ENCODE assay signal across 26 cellular contexts in the genomic region with DNA sequence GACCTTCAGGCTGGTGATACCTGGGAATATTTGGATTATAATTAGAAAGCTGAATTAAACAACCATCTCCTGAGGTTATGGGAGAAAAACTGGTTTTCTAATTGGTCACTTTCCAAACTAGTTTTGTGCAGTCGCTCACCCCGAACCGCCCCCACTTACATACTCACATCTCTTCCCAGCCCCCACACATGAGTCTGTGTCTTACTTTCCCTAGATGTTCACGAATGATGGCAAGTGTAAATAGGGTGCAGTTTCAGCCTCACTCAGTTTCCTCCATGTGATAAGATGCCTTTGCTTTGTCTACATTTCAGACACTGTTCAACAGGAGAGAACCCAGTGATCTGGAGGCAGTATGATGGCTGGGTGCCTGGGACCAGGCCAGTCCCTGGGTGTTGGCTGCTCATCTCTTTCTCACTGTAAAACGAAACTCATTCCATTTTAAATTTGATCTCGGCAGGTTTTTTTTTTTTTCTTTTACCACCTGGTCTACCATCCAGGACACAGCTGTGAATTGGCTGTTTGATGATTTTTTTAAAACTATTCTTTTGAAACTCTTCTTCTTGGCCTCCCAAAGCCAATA.
"Had no signal": no experiment of that assay in that cellular context is flagged by ENCODE, and none has a peak within 500 bp of the region (broad histone marks: within the 10 kb centered on the region; RNA-seq: fewer than 3 reads in every experiment).

No MANE protein-coding gene starts in this region.

- H3K9me3 ChIP-seq: body of pancreas, left lung, ovary, psoas muscle had no signal

- H3K4me3 Mint-ChIP-seq: activated CD4-positive, alpha-beta T cell treated with anti-CD3 and anti-CD28 coated beads, Interleukin-2, amount 10 ng/mL, durations not matched to agents 7 days and 5 days; activated CD8-positive, alpha-beta memory T cell treated with anti-CD3 and anti-CD28 coated beads, Interleukin-2, amount 10 ng/mL, durations not matched to agents 7 days and 5 days; activated CD8-positive, alpha-beta T cell treated with anti-CD3 and anti-CD28 coated beads for 36 hours; activated naive CD4-positive, alpha-beta T cell treated with anti-CD3 and anti-CD28 coated beads, Interleukin-2, amount 10 ng/mL, durations not matched to agents 7 days and 5 days; activated naive CD8-positive, alpha-beta T cell treated with anti-CD3 and anti-CD28 coated beads, Interleukin-2, amount 50 U/mL, for 24 hours; dendritic cell treated with granulocyte-macrophage colony-stimulating factor and Interleukin-4, amounts not matched to agents 40 ng/mL and 50 ng/mL, for 4 days; mesothelial cell of epicardium; naive thymus-derived CD8-positive, alpha-beta T cell; stimulated activated effector memory CD8-positive, alpha-beta T cell treated with anti-CD3 and anti-CD28 coated beads, Interleukin-12 subunit alpha, Interleukin-12 subunit beta, amount 100 ng/mL, for 72 hours; stimulated activated naive CD8-positive, alpha-beta T cell treated with anti-CD3 and anti-CD28 coated beads, Interleukin-15, amount 100 ng/mL, for 72 hours; type B pancreatic cell had no signal

- H3K27ac ChIP-seq: body of pancreas, cardiac muscle cell, left lung, ovary, psoas muscle, right atrium auricular region, skin epidermis, WERI-Rb-1 had no signal

- H3K36me3 Mint-ChIP-seq: activated CD8-positive, alpha-beta memory T cell treated with anti-CD3 and anti-CD28 coated beads, Interleukin-2, amount 10 ng/mL, durations not matched to agents 7 days and 5 days; activated naive CD4-positive, alpha-beta T cell treated with anti-CD3 and anti-CD28 coated beads, Interleukin-2, amount 10 ng/mL, durations not matched to agents 7 days and 5 days; mesothelial cell of epicardium; stimulated activated effector memory CD8-positive, alpha-beta T cell treated with anti-CD3 and anti-CD28 coated beads, Interleukin-12 subunit alpha, Interleukin-12 subunit beta, amount 100 ng/mL, for 72 hours; type B pancreatic cell had no signal

- H3K4me1 ChIP-seq: psoas muscle, right atrium auricular region had no signal

- H3K4me3 ChIP-seq: body of pancreas, cardiac muscle cell, left lung, ovary, psoas muscle, right atrium auricular region, skin epidermis had no signal

- DNase-seq: activated CD4-positive, alpha-beta T cell treated with anti-CD3 and anti-CD28 coated beads, Interleukin-2, amount 10 ng/mL, durations not matched to agents 7 days and 5 days; activated CD4-positive, CD25-positive, alpha-beta regulatory T cell treated with anti-CD3 and anti-CD28 coated beads, Interleukin-2, amount 50 U/mL, for 72 hours; activated CD8-positive, alpha-beta memory T cell treated with anti-CD3 and anti-CD28 coated beads, Interleukin-2, amount 10 ng/mL, durations not matched to agents 7 days and 5 days; activated CD8-positive, alpha-beta T cell treated with anti-CD3 and anti-CD28 coated beads for 36 hours; activated effector memory CD4-positive, alpha-beta T cell treated with anti-CD3 and anti-CD28 coated beads, Interleukin-2, amount 50 U/mL, for 16 hours; activated naive CD4-positive, alpha-beta T cell treated with anti-CD3 and anti-CD28 coated beads, Interleukin-2, amount 10 ng/mL, durations not matched to agents 7 days and 5 days; activated naive CD8-positive, alpha-beta T cell treated with anti-CD3 and anti-CD28 coated beads, Interleukin-2, amount 50 U/mL, for 24 hours; activated T-cell treated with anti-CD3 and anti-CD28 coated beads for 4 hours; effector CD4-positive, alpha-beta T cell; erythroblast; foreskin fibroblast; left lung; naive thymus-derived CD8-positive, alpha-beta T cell; ovary; psoas muscle; stimulated activated CD4-positive, alpha-beta T cell treated with anti-CD3 and anti-CD28 coated beads, Interleukin-1b, Interleukin-23, amount 100 ng/mL, for 48 hours; stimulated activated naive CD8-positive, alpha-beta T cell treated with anti-CD3 and anti-CD28 coated beads, Interleukin-15, amount 100 ng/mL, for 72 hours; WERI-Rb-1 had no signal

- H3K27me3 Mint-ChIP-seq: activated naive CD8-positive, alpha-beta T cell treated with anti-CD3 and anti-CD28 coated beads, Interleukin-2, amount 50 U/mL, for 24 hours; type B pancreatic cell had no signal

- H3K4me1 Mint-ChIP-seq: activated CD8-positive, alpha-beta memory T cell treated with anti-CD3 and anti-CD28 coated beads, Interleukin-2, amount 10 ng/mL, durations not matched to agents 7 days and 5 days; activated naive CD8-positive, alpha-beta T cell treated with anti-CD3 and anti-CD28 coated beads, Interleukin-2, amount 50 U/mL, for 24 hours had no signal

- H3K27me3 ChIP-seq: body of pancreas, left lung, ovary, right atrium auricular region had no signal

- H3K27ac Mint-ChIP-seq: activated CD4-positive, alpha-beta T cell treated with anti-CD3 and anti-CD28 coated beads, Interleukin-2, amount 10 ng/mL, durations not matched to agents 7 days and 5 days; activated CD8-positive, alpha-beta memory T cell treated with anti-CD3 and anti-CD28 coated beads, Interleukin-2, amount 10 ng/mL, durations not matched to agents 7 days and 5 days; activated CD8-positive, alpha-beta T cell treated with anti-CD3 and anti-CD28 coated beads for 36 hours; activated naive CD4-positive, alpha-beta T cell treated with anti-CD3 and anti-CD28 coated beads, Interleukin-2, amount 10 ng/mL, durations not matched to agents 7 days and 5 days; activated naive CD8-positive, alpha-beta T cell treated with anti-CD3 and anti-CD28 coated beads, Interleukin-2, amount 50 U/mL, for 24 hours; dendritic cell treated with granulocyte-macrophage colony-stimulating factor and Interleukin-4, amounts not matched to agents 40 ng/mL and 50 ng/mL, for 4 days; mesothelial cell of epicardium; stimulated activated effector memory CD8-positive, alpha-beta T cell treated with anti-CD3 and anti-CD28 coated beads, Interleukin-12 subunit alpha, Interleukin-12 subunit beta, amount 100 ng/mL, for 72 hours; type B pancreatic cell had no signal

- ATAC-seq: activated CD8-positive, alpha-beta memory T cell treated with anti-CD3 and anti-CD28 coated beads, Interleukin-2, amount 10 ng/mL, durations not matched to agents 7 days and 5 days; activated CD8-positive, alpha-beta T cell treated with anti-CD3 and anti-CD28 coated beads for 36 hours; activated naive CD8-positive, alpha-beta T cell treated with anti-CD3 and anti-CD28 coated beads, Interleukin-2, amount 50 U/mL, for 24 hours; body of pancreas; left lung; naive thymus-derived CD8-positive, alpha-beta T cell; stimulated activated effector memory CD8-positive, alpha-beta T cell treated with anti-CD3 and anti-CD28 coated beads, Interleukin-12 subunit alpha, Interleukin-12 subunit beta, amount 100 ng/mL, for 72 hours; stimulated activated naive CD8-positive, alpha-beta T cell treated with anti-CD3 and anti-CD28 coated beads, Interleukin-15, amount 100 ng/mL, for 72 hours had no signal

- H3K36me3 ChIP-seq: cardiac muscle cell, left lung, ovary, right atrium auricular region, WERI-Rb-1 had no signal
